In genomic region chr20:32536861-32537656, GRCh38 we compare ENCODE assay signal across 1 cellular context.
TF ChIP-seq lines count a peak whose summit lies in the region.

No MANE protein-coding gene starts in this region.

TF ChIP-seq in WTC11, 78 proteins besides CTCF, POLR2A, EP300 and RAD21 (continued from another document):
- no peak for TF ChIP-seq STAT6 (CRISPR knock-in tag; conservative IDR thresholded peaks at IDR 0.05; ENCODE audit: low read depth)
